1 cellular context compared by ENCODE assay signal in the genomic region with DNA sequence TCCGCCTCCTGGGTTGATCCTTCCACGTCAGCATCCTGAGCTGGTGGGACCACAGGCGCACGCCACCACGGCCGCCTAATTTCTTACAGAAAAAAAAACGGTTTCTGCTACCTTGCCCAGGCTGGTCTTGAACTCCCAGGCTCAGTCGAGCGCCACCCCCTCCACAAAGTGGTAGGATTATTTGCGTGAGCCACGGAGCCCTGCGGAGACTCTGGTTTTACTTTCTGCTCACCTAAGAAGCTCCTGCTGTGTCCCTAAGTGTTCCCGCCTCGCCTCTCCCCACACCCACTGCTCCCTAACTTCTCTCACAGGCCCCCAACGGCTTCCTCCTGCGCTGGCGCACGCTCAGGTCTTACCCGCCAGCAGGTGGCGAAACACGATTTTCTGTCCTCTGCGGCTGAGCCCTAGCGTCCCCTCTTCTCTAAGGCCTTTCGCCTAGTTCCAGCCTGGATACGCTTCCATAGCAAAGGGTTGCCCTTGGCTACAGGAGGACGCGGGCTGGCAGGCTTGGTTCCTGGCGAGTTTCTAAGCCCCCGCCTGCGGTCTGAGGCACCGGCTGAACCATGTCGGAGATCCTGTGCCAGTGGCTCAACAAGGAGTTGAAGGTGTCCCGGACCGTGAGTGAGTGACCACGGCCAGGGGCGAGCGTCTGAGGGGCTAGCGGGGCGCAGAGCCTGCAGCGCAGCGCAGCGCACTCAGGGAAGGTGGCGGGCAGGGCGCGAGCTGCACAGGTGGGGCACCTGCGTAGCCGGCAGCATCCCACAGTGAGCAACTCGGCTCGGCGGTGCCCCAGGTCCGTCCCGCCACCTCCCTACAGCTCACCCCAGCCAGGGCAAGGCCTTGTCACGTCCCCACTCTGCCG.
TF ChIP-seq lines count a peak whose summit lies in the region.

A gene with protein sequence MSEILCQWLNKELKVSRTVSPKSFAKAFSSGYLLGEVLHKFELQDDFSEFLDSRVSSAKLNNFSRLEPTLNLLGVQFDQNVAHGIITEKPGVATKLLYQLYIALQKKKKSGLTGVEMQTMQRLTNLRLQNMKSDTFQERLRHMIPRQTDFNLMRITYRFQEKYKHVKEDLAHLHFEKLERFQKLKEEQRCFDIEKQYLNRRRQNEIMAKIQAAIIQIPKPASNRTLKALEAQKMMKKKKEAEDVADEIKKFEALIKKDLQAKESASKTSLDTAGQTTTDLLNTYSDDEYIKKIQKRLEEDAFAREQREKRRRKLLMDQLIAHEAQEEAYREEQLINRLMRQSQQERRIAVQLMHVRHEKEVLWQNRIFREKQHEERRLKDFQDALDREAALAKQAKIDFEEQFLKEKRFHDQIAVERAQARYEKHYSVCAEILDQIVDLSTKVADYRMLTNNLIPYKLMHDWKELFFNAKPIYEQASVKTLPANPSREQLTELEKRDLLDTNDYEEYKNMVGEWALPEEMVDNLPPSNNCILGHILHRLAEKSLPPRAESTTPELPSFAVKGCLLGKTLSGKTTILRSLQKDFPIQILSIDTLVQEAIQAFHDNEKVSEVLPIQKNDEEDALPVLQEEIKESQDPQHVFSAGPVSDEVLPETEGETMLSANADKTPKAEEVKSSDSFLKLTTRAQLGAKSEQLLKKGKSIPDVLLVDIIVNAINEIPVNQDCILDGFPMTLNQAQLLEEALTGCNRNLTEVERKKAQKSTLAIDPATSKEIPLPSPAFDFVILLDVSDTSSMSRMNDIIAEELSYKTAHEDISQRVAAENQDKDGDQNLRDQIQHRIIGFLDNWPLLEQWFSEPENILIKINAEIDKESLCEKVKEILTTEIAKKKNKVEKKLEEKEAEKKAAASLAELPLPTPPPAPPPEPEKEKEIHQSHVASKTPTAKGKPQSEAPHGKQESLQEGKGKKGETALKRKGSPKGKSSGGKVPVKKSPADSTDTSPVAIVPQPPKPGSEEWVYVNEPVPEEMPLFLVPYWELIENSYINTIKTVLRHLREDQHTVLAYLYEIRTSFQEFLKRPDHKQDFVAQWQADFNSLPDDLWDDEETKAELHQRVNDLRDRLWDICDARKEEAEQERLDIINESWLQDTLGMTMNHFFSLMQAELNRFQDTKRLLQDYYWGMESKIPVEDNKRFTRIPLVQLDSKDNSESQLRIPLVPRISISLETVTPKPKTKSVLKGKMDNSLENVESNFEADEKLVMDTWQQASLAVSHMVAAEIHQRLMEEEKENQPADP (N-terminal part only) (plus strand): TSS at position 429 of the 862 bp plus-strand sequence. CDS start 135 bp downstream, at position 564.

TF ChIP-seq in HEK293, 187 proteins besides CTCF, POLR2A, EP300 and RAD21 (continued from another document and continues in another):
- TF ChIP-seq, protein P1, sequence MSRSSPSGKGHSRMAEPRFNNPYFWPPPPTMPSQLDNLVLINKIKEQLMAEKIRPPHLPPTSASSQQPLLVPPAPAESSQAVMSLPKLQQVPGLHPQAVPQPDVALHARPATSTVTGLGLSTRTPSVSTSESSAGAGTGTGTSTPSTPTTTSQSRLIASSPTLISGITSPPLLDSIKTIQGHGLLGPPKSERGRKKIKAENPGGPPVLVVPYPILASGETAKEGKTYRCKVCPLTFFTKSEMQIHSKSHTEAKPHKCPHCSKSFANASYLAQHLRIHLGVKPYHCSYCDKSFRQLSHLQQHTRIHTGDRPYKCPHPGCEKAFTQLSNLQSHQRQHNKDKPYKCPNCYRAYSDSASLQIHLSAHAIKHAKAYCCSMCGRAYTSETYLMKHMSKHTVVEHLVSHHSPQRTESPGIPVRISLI (tag by site-specific recombination; IDR thresholded peaks at IDR 0.05): peak; percentile 98
- TF ChIP-seq, protein P2, sequence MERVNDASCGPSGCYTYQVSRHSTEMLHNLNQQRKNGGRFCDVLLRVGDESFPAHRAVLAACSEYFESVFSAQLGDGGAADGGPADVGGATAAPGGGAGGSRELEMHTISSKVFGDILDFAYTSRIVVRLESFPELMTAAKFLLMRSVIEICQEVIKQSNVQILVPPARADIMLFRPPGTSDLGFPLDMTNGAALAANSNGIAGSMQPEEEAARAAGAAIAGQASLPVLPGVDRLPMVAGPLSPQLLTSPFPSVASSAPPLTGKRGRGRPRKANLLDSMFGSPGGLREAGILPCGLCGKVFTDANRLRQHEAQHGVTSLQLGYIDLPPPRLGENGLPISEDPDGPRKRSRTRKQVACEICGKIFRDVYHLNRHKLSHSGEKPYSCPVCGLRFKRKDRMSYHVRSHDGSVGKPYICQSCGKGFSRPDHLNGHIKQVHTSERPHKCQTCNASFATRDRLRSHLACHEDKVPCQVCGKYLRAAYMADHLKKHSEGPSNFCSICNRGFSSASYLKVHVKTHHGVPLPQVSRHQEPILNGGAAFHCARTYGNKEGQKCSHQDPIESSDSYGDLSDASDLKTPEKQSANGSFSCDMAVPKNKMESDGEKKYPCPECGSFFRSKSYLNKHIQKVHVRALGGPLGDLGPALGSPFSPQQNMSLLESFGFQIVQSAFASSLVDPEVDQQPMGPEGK (tag by site-specific recombination; IDR thresholded peaks at IDR 0.05): peak; percentile 92
- TF ChIP-seq ZBTB1 (tag by site-specific recombination; IDR thresholded peaks at IDR 0.05): no peak
- no peak for TF ChIP-seq ZNF10 (tag by site-specific recombination; IDR thresholded peaks at IDR 0.05)
- peak; percentile 89 for TF ChIP-seq ZBTB17 (tag by site-specific recombination; IDR thresholded peaks at IDR 0.05)
- TF ChIP-seq ZNF514 (tag by site-specific recombination; IDR thresholded peaks at IDR 0.05): no peak
- TF ChIP-seq TRIM28 (IDR thresholded peaks at IDR 0.05; ENCODE audit: borderline replicate concordance, low read length): peak; percentile 62; the same call in 1 of the 2 replicates
- TF ChIP-seq ZNF350 (tag by site-specific recombination; IDR thresholded peaks at IDR 0.05): no peak
- peak; percentile 71; the same call in 1 of the 2 replicates for TF ChIP-seq ZNF629 (tag by site-specific recombination; IDR thresholded peaks at IDR 0.05)
- TF ChIP-seq ZBTB48 (tag by site-specific recombination; IDR thresholded peaks at IDR 0.05): peak; percentile 100
- no peak for TF ChIP-seq ZNF23 (tag by site-specific recombination; IDR thresholded peaks at IDR 0.05; ENCODE audit: borderline replicate concordance)
- no peak for TF ChIP-seq ZNF548 (tag by site-specific recombination; IDR thresholded peaks at IDR 0.05)
- no peak for TF ChIP-seq ZNF248 (tag by site-specific recombination; IDR thresholded peaks at IDR 0.05)
- no peak for TF ChIP-seq KLF10 (tag by site-specific recombination; IDR thresholded peaks at IDR 0.05)
- TF ChIP-seq ZNF133 (tag by site-specific recombination; IDR thresholded peaks at IDR 0.05): 0 out of 2 replicates have a peak, but pooled peaks have one; percentile 35
- TF ChIP-seq YY1 (tag by site-specific recombination; IDR thresholded peaks at IDR 0.05): peak; percentile 69; the same call in 1 of the 2 replicates
- no peak for TF ChIP-seq ZNF549 (tag by site-specific recombination; IDR thresholded peaks at IDR 0.05)
- peak; percentile 82; the same call in 1 of the 2 replicates for TF ChIP-seq ZFP37 (tag by site-specific recombination; IDR thresholded peaks at IDR 0.05)
- TF ChIP-seq ZNF175 (tag by site-specific recombination; IDR thresholded peaks at IDR 0.05): no peak
- TF ChIP-seq ZNF48 (tag by site-specific recombination; IDR thresholded peaks at IDR 0.05): no peak
- TF ChIP-seq FEZF1 (tag by site-specific recombination; IDR thresholded peaks at IDR 0.05): no peak
- TF ChIP-seq ZNF664 (tag by site-specific recombination; IDR thresholded peaks at IDR 0.05): no peak
- TF ChIP-seq, protein P3, sequence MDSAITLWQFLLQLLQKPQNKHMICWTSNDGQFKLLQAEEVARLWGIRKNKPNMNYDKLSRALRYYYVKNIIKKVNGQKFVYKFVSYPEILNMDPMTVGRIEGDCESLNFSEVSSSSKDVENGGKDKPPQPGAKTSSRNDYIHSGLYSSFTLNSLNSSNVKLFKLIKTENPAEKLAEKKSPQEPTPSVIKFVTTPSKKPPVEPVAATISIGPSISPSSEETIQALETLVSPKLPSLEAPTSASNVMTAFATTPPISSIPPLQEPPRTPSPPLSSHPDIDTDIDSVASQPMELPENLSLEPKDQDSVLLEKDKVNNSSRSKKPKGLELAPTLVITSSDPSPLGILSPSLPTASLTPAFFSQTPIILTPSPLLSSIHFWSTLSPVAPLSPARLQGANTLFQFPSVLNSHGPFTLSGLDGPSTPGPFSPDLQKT (IDR thresholded peaks at IDR 0.05; ENCODE audit: borderline replicate concordance, low read depth, low read length): no peak
- TF ChIP-seq ZNF510 (tag by site-specific recombination; IDR thresholded peaks at IDR 0.05; ENCODE audit: insufficient replicate concordance): no peak
- TF ChIP-seq, protein P4, sequence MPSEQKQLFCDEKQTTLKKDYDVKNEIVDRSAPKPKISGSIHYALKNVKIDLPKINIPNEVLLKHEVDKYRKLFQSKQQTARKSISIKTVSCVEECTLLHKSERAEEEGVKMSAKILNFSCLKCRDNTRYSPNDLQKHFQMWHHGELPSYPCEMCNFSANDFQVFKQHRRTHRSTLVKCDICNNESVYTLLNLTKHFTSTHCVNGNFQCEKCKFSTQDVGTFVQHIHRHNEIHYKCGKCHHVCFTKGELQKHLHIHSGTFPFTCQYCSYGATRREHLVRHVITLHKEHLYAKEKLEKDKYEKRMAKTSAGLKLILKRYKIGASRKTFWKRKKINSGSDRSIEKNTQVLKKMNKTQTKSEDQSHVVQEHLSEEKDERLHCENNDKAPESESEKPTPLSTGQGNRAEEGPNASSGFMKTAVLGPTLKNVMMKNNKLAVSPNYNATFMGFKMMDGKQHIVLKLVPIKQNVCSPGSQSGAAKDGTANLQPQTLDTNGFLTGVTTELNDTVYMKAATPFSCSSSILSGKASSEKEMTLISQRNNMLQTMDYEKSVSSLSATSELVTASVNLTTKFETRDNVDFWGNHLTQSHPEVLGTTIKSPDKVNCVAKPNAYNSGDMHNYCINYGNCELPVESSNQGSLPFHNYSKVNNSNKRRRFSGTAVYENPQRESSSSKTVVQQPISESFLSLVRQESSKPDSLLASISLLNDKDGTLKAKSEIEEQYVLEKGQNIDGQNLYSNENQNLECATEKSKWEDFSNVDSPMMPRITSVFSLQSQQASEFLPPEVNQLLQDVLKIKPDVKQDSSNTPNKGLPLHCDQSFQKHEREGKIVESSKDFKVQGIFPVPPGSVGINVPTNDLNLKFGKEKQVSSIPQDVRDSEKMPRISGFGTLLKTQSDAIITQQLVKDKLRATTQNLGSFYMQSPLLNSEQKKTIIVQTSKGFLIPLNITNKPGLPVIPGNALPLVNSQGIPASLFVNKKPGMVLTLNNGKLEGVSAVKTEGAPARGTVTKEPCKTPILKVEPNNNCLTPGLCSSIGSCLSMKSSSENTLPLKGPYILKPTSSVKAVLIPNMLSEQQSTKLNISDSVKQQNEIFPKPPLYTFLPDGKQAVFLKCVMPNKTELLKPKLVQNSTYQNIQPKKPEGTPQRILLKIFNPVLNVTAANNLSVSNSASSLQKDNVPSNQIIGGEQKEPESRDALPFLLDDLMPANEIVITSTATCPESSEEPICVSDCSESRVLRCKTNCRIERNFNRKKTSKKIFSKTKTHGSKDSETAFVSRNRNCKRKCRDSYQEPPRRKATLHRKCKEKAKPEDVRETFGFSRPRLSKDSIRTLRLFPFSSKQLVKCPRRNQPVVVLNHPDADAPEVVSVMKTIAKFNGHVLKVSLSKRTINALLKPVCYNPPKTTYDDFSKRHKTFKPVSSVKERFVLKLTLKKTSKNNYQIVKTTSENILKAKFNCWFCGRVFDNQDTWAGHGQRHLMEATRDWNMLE (tag by site-specific recombination; conservative IDR thresholded peaks at IDR 0.05; ENCODE audit: low read depth): peak; percentile 83
- TF ChIP-seq ZSCAN23 (tag by site-specific recombination; IDR thresholded peaks at IDR 0.05): peak; percentile 20; the same call in 1 of the 2 replicates
- no peak for TF ChIP-seq ZNF621 (tag by site-specific recombination; IDR thresholded peaks at IDR 0.05)
- peak; percentile 67; the same call in 1 of the 2 replicates for TF ChIP-seq ZNF184 (tag by site-specific recombination; IDR thresholded peaks at IDR 0.05)
- TF ChIP-seq MYNN (tag by site-specific recombination; IDR thresholded peaks at IDR 0.05; ENCODE audit: borderline replicate concordance): peak; percentile 91
- TF ChIP-seq ZNF670 (tag by site-specific recombination; IDR thresholded peaks at IDR 0.05; ENCODE audit: low read depth): no peak
- TF ChIP-seq, protein P5, sequence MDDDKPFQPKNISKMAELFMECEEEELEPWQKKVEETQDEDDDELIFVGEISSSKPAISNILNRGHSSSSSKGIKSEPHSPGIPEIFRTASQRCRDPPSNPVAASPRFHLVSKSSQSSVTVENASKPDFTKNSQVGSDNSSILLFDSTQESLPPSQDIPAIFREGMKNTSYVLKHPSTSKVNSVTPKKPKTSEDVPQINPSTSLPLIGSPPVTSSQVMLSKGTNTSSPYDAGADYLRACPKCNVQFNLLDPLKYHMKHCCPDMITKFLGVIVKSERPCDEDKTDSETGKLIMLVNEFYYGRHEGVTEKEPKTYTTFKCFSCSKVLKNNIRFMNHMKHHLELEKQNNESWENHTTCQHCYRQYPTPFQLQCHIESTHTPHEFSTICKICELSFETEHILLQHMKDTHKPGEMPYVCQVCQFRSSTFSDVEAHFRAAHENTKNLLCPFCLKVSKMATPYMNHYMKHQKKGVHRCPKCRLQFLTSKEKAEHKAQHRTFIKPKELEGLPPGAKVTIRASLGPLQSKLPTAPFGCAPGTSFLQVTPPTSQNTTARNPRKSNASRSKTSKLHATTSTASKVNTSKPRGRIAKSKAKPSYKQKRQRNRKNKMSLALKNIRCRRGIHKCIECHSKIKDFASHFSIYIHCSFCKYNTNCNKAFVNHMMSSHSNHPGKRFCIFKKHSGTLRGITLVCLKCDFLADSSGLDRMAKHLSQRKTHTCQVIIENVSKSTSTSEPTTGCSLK (tag by site-specific recombination; IDR thresholded peaks at IDR 0.05): no peak
- TF ChIP-seq, protein P6, sequence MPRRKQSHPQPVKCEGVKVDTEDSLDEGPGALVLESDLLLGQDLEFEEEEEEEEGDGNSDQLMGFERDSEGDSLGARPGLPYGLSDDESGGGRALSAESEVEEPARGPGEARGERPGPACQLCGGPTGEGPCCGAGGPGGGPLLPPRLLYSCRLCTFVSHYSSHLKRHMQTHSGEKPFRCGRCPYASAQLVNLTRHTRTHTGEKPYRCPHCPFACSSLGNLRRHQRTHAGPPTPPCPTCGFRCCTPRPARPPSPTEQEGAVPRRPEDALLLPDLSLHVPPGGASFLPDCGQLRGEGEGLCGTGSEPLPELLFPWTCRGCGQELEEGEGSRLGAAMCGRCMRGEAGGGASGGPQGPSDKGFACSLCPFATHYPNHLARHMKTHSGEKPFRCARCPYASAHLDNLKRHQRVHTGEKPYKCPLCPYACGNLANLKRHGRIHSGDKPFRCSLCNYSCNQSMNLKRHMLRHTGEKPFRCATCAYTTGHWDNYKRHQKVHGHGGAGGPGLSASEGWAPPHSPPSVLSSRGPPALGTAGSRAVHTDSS (tag by site-specific recombination; IDR thresholded peaks at IDR 0.05): no peak
- no peak for TF ChIP-seq ZNF121 (tag by site-specific recombination; IDR thresholded peaks at IDR 0.05)
- peak; percentile 91; the same call in 1 of the 2 replicates for TF ChIP-seq ZNF24 (tag by site-specific recombination; IDR thresholded peaks at IDR 0.05)
- no peak for TF ChIP-seq HOXA7 (CRISPR knock-in tag; IDR thresholded peaks at IDR 0.05; ENCODE audit: borderline replicate concordance)
- TF ChIP-seq HOXD13 (CRISPR knock-in tag; IDR thresholded peaks at IDR 0.05; ENCODE audit: borderline replicate concordance): peak; percentile 43; the same call in 1 of the 2 replicates
- no peak for TF ChIP-seq TCF7L2 (IDR thresholded peaks at IDR 0.05; ENCODE audit: borderline replicate concordance, low read depth, low read length)
- peak; percentile 68 for TF ChIP-seq ZNF610 (tag by site-specific recombination; IDR thresholded peaks at IDR 0.05; ENCODE audit: borderline replicate concordance)
- no peak for TF ChIP-seq ZNF658 (tag by site-specific recombination; IDR thresholded peaks at IDR 0.05)
- no peak for TF ChIP-seq ZNF214 (tag by site-specific recombination; IDR thresholded peaks at IDR 0.05; ENCODE audit: borderline replicate concordance)
